Comparison of ENCODE assay signal across 11 cellular contexts in genomic region chr16:48126801-48127644, GRCh38. TPM values are rescaled to one million over a fixed set of nuclear protein-coding genes. Genes with fewer than 3 reads are reported as not detected.
A peak's percentile ranks its signal among the peaks of the same experiment; 100 is the strongest.
DNase-seq lines count a peak whose midpoint lies in the region; ATAC-seq and TF ChIP-seq lines count a peak whose summit lies in the region.
"Had no signal": no experiment of that assay in that cellular context is flagged by ENCODE, and none has a peak within 500 bp of the region (broad histone marks: within the 10 kb centered on the region; RNA-seq: fewer than 3 reads in every experiment).

No MANE protein-coding gene starts in this region.

- peak overlapping the region; percentile 74 to 96 for H3K18ac ChIP-seq in mesenchymal stem cell (ENCODE audit: low read depth in 1 of 2, low read length in 2 of 2)

- WGBS in mesenchymal stem cell, result 52% methylated on average over 12 of the region's 13 CpGs

- H3K9me3 ChIP-seq in mesenchymal stem cell (ENCODE audit: control insufficient read depth, low read length) (no peaks in the 10 kb centered on the region), Caco-2 (no peaks in the 10 kb centered on the region)

- no peaks in the 10 kb centered on the region for H3K79me1 ChIP-seq in mesenchymal stem cell (replicated peaks; ENCODE audit: low read length, poor library complexity, severe bottlenecking)

- H3K27me3 ChIP-seq in mesenchymal stem cell (ENCODE audit: control insufficient read depth in 1 of 2, insufficient read depth in 1 of 2, low read length in 2 of 2) (no peaks in the 10 kb centered on the region), Caco-2 (replicated peaks; ENCODE audit: control insufficient read depth, insufficient read depth, low read length) (no peaks in the 10 kb centered on the region)

- H3K14ac ChIP-seq in mesenchymal stem cell (ENCODE audit: low read length in 2 of 2), result peak overlapping the region in 1 of 2 experiments; percentile 48

- H2BK12ac ChIP-seq in mesenchymal stem cell (ENCODE audit: low read length in 2 of 2), result peak overlapping the region; percentile 93 to 98

- no peak overlapping the region for H3K23ac ChIP-seq in mesenchymal stem cell (ENCODE audit: low read length in 2 of 2)

- intact Hi-C loops in Caco-2 (cut with micrococcal nuclease; ENCODE audit: unreplicated experiment), result no loop called here

- DNase-seq in DMS153 (lab: John Stamatoyannopoulos, UW) (peak; percentile 86), NCI-H1436 treated with DMSO at 0.1 percent for 48 hours (lab: John Stamatoyannopoulos, UW) (peak; percentile 77), astrocyte of the hippocampus (ENCODE audit: low read depth, low spot score) (peak; percentile 97), mesenchymal stem cell (peak; percentile 97), NCI-H1694 (lab: John Stamatoyannopoulos, UW) (no peak), Caco-2 (no peak)

- no TSS peak for BruUV-seq in Caco-2 (replicated peaks; lab: Mats Ljungman, UMichigan)

- peak overlapping the region; percentile 29 for H2BK120ac ChIP-seq in mesenchymal stem cell (ENCODE audit: low read depth, low read length)

- no peak overlapping the region for H3K4me3 ChIP-seq in mesenchymal stem cell (ENCODE audit: insufficient read depth in 1 of 2, low read depth in 1 of 2, low read length in 2 of 2)
- no peak overlapping the region for H3K4me3 ChIP-seq in Caco-2 (ENCODE audit: low read depth, low read length)
- H3K4me3 ChIP-seq: K562 had no signal

- H3K27ac ChIP-seq in mesenchymal stem cell (ENCODE audit: low read length, poor library complexity, severe bottlenecking), result peak overlapping the region; percentile 84

- H3K27me3 Mint-ChIP-seq in Caco-2 (ENCODE audit: insufficient read depth, unreplicated experiment), result no peaks in the 10 kb centered on the region

- no peak overlapping the region for H2BK5ac ChIP-seq in mesenchymal stem cell (ENCODE audit: low read depth, low read length, poor library complexity, severe bottlenecking)

- peak overlapping the region; percentile 1 for H2BK15ac ChIP-seq in mesenchymal stem cell (ENCODE audit: low read depth, poor library complexity, severe bottlenecking)

- peak overlapping the region; percentile 45 for H3K9ac ChIP-seq in mesenchymal stem cell (ENCODE audit: low read length)

- no peak overlapping the region for H3K4me2 ChIP-seq in mesenchymal stem cell (ENCODE audit: low read length, poor library complexity, severe bottlenecking)

- H4K8ac ChIP-seq in mesenchymal stem cell (ENCODE audit: low read length), result no peak overlapping the region

- H4K91ac ChIP-seq in mesenchymal stem cell (ENCODE audit: low read length), result peak overlapping the region; percentile 77

- POLR2A ChIA-PET in Caco-2 (lab: Charles Lee), result no interaction called here

- H3K9me3 Mint-ChIP-seq in Caco-2 (ENCODE audit: unreplicated experiment), result no peaks in the 10 kb centered on the region
- H3K9me3 Mint-ChIP-seq: memory B cell had no signal

- H2AFZ ChIP-seq in mesenchymal stem cell (ENCODE audit: low read depth, low read length), result no peak overlapping the region

- peaks cover 27% of the 10 kb centered on the region for H3K4me1 ChIP-seq in mesenchymal stem cell (ENCODE audit: control insufficient read depth, insufficient read depth, low read depth, low read length)
- no peaks in the 10 kb centered on the region for H3K4me1 ChIP-seq in Caco-2

- CTCF ChIA-PET in Caco-2 (lab: Charles Lee), result interaction anchor here (0.7 kb wide), 1 partner anchor 38 kb away, joined by 3 read pairs; no protein-coding TSS in a partner anchor

- peak overlapping the region; percentile 70 to 76 for H3K4ac ChIP-seq in mesenchymal stem cell (ENCODE audit: low read depth in 1 of 2, low read length in 2 of 2)

- H3K4me1 Mint-ChIP-seq in Caco-2 (ENCODE audit: low read depth, unreplicated experiment), result no peaks in the 10 kb centered on the region
- H3K4me1 Mint-ChIP-seq: memory B cell had no signal

- no peak for ATAC-seq in GM21515 (IDR thresholded peaks at IDR 0.05; ENCODE audit: unreplicated experiment)
- no peak for ATAC-seq in GM21447 (IDR thresholded peaks at IDR 0.05; ENCODE audit: unreplicated experiment)
- ATAC-seq: activated T-helper 17 cell treated with anti-CD3 and anti-CD28 coated beads, Interleukin-2, amount 50 U/mL, for 72 hours; K562 had no signal

- no peaks in the 10 kb centered on the region for H3K36me3 Mint-ChIP-seq in Caco-2 (ENCODE audit: insufficient read depth, unreplicated experiment)
- H3K36me3 Mint-ChIP-seq: memory B cell had no signal

- H3K4me3 Mint-ChIP-seq in Caco-2 (ENCODE audit: unreplicated experiment), result no peak overlapping the region
- H3K4me3 Mint-ChIP-seq: activated T-helper 17 cell treated with anti-CD3 and anti-CD28 coated beads, Interleukin-2, amount 50 U/mL, for 72 hours; memory B cell had no signal

- TF ChIP-seq CTCF in Caco-2 (IDR thresholded peaks at IDR 0.05; ENCODE audit: insufficient read depth in 1 of 2, low read depth in 1 of 2, low read length in 1 of 2, severe bottlenecking in 1 of 2, unreplicated experiment in 1 of 2), result no peak

- H3K36me3 ChIP-seq in mesenchymal stem cell (ENCODE audit: control insufficient read depth in 1 of 2, insufficient read depth in 2 of 2, low read depth in 1 of 2, low read length in 2 of 2) (no peaks in the 10 kb centered on the region), Caco-2 (ENCODE audit: control insufficient read depth, insufficient read depth, low read length) (no peaks in the 10 kb centered on the region)

- no peak overlapping the region for H3K27ac Mint-ChIP-seq in Caco-2 (ENCODE audit: unreplicated experiment)
- H3K27ac Mint-ChIP-seq: activated T-helper 17 cell treated with anti-CD3 and anti-CD28 coated beads, Interleukin-2, amount 50 U/mL, for 72 hours; memory B cell had no signal

- H2AK5ac ChIP-seq in mesenchymal stem cell (ENCODE audit: low read length, severe bottlenecking), result peak overlapping the region; percentile 12

RNA-seq across cellular contexts. Expression of gene ABCC12, which starts 28.8 kb away (rescaled TPM):
- polyA plus RNA-seq in mesenchymal stem cell (2013, experiment 1 of 2), result not detected
- polyA plus RNA-seq in mesenchymal stem cell (2013, experiment 2 of 2), result not detected
- total RNA-seq in Caco-2 (2022), result not detected in 2 replicates
- total RNA-seq: activated T-helper 17 cell treated with anti-CD3 and anti-CD28 coated beads, Interleukin-2, amount 50 U/mL, for 72 hours; K562 had no signal
- polyA plus RNA-seq: K562 had no signal

Comparison
In these comparisons a context has a peak if more than half of its experiments do, and no peak if none do; other contexts are left out.
1. DNase-seq: peak in DMS153 (single experiment), NCI-H1436 treated with DMSO at 0.1 percent for 48 hours (single experiment), astrocyte of the hippocampus (single experiment) and mesenchymal stem cell (single experiment); none in NCI-H1694 (single experiment) and Caco-2 (0 of 2).